In the genomic region with DNA sequence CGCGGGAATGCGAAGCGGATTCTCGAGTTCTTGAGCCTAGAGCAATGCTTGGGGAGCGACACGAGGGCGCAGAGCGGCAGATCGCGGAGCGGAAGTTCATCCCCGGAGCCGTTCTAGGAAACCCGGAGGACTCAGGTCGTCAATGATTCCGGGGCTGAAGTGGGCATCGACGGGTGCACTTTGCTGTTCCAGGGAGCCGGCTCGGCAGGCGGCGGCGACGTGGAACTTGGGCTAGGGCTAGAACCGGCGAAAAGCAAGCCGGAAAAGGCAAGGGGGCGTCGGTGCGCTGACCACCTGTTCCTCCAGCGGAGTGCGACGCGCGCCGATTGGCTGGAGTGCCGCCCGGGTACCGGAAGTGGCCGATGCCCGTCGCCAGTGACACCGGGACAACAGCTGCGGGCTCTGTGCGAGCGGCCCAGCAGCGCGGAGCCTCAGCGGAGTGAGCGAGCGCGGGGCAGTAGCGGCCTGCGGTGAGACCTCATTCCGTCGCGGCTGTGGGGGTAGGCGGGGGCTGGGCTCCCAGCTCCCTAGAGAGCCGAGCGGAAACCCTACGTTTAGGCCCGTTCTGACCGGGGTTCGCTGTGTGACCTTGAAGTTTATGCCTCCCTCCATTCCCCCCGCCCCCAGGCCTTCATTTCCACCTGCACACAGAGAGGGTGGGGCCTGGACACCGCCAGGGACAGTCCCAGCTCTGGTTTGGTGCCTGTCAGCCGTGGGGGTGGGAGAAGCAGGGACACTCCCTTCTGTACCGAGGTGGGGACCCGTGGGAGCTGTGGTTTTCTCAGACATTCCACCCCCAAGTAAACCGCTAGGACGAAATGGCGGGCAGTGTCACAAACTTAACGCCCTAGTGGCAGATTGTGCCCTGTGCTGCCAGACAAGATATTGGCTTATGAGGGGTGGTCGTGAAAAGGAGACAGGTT, we compare ENCODE assay signal across 8 cellular contexts. TPM values are rescaled to one million over a fixed set of nuclear protein-coding genes. Genes with fewer than 3 reads are reported as not detected.
DNase-seq lines count a peak whose midpoint lies in the region; ATAC-seq and TF ChIP-seq lines count a peak whose summit lies in the region.

A gene (plus strand): TSS at position 362 of the 923 bp plus-strand sequence. CDS start 13,038 bp downstream, outside the sequence.

- peak within 1 kb of the TSS; percentile 77 for H3K27ac Mint-ChIP-seq in memory B cell

- H3K27me3 Mint-ChIP-seq in memory B cell = no peaks in the 10 kb centered on the region

- peaks cover 2% of the 10 kb centered on the region for H3K9me3 Mint-ChIP-seq in memory B cell

- DNase-seq in NCI-H2171 treated with DMSO at 0.1 percent for 48 hours (lab: John Stamatoyannopoulos, UW) (peak; percentile 94), dermis microvascular lymphatic vessel endothelial cell (ENCODE audit: low read depth in 2 of 2) (peak; percentile 52 to 73), memory B cell (ENCODE audit: low spot score in 2 of 2) (peak; percentile 72 to 79), HuH-7.5 (ENCODE audit: low spot score) (no peak)
- peak; percentile 59 to 64 for DNase-seq in activated CD4-positive, alpha-beta T cell treated with anti-CD3 and anti-CD28 coated beads, Interleukin-2, amount 50 U/mL, for 24 hours (ENCODE audit: low read depth in 1 of 2, low spot score in 1 of 2)
- DNase-seq in stimulated activated CD4-positive, alpha-beta T cell treated with anti-CD3 and anti-CD28 coated beads, TNF-alpha, amount 100 ng/mL, for 48 hours (ENCODE audit: low read depth in 3 of 3) = peak; percentile 48 to 71 (median 62)

- H3K4me3 Mint-ChIP-seq in memory B cell = peak within 1 kb of the TSS; percentile 81

- peaks cover 14% of the 10 kb centered on the region for H3K36me3 Mint-ChIP-seq in memory B cell

- peak; percentile 21; the same call in 1 of the 2 replicates for TF ChIP-seq CTCF in GM12874 (IDR thresholded peaks at IDR 0.05; ENCODE audit: insufficient read depth, low read depth, low read length)

- H3K4me1 Mint-ChIP-seq in memory B cell = peaks cover 18% of the 10 kb centered on the region

- peak; percentile 85 for ATAC-seq in HG02759 (IDR thresholded peaks at IDR 0.05; ENCODE audit: unreplicated experiment)
- peak; percentile 81 for ATAC-seq in memory B cell (ENCODE audit: low read depth)

RNA-seq across cellular contexts. Expression of the gene that starts here (rescaled TPM):
- 0.77 and 1.3 TPM in 2 replicates for total RNA-seq in dermis microvascular lymphatic vessel endothelial cell
